In genomic region chr21:35401476-35401875, GRCh38 we compare ENCODE assay signal across 30 cellular contexts.
DNase-seq lines count a peak whose midpoint lies in the region; ATAC-seq and TF ChIP-seq lines count a peak whose summit lies in the region.
"Had no signal": no experiment of that assay in that cellular context is flagged by ENCODE, and none has a peak within 500 bp of the region (broad histone marks: within the 10 kb centered on the region; RNA-seq: fewer than 3 reads in every experiment).

No MANE protein-coding gene starts in this region.

- no peak overlapping the region for H2AFZ ChIP-seq in smooth muscle cell (ENCODE audit: low read depth)

- H4K20me1 ChIP-seq in smooth muscle cell (ENCODE audit: low read depth) = no peaks in the 10 kb centered on the region

- H3K27ac ChIP-seq in smooth muscle cell (ENCODE audit: low read depth) = peak overlapping the region; percentile 88
- H3K27ac ChIP-seq in heart left ventricle = no peak overlapping the region
- H3K27ac ChIP-seq: C4-2B, coronary artery, epithelial cell of prostate, left lung, psoas muscle, tibial nerve had no signal

- H3K4me3 ChIP-seq in smooth muscle cell (no peak overlapping the region), heart left ventricle (no peak overlapping the region)
- H3K4me3 ChIP-seq: coronary artery, left lung, MG63, psoas muscle, tibial nerve had no signal

- intact Hi-C loops in heart left ventricle (cut with DNase I) = loop anchor here (2.0 to 10.0 kb wide), 13 partner anchors 347 to 711 kb away; no protein-coding TSS in a partner anchor

- DNase-seq in ELR (ENCODE audit: low read depth) (peak; percentile 88), M059J (ENCODE audit: low read depth) (peak; percentile 91), glomerular visceral epithelial cell (ENCODE audit: extremely low spot score) (peak; percentile 25), smooth muscle cell (lab: John Stamatoyannopoulos, UW; ENCODE audit: unreplicated experiment) (no peak), D341Med (ENCODE audit: low spot score) (no peak), heart left ventricle (no peak)
- no peak for DNase-seq in activated effector memory CD4-positive, alpha-beta T cell treated with Interleukin-2 at 50 U/mL for 16 hours
- DNase-seq: activated CD4-positive, alpha-beta memory T cell treated with anti-CD3 and anti-CD28 coated beads, Interleukin-2, amount 10 ng/mL, durations not matched to agents 7 days and 5 days; activated CD4-positive, alpha-beta T cell treated with anti-CD3 and anti-CD28 coated beads for 1 hour; caudate nucleus; COR-L47; effector CD8-positive, alpha-beta T cell; KG1; left lung; MG63; NCI-H1417; NCI-H2081 treated with DMSO at 0.1 percent for 48 hours; NCI-H2227 treated with DMSO at 0.1 percent for 48 hours; NCI-H526; NK-92 treated with Interleukin-12 subunit alpha and Interleukin-12 subunit beta, amount 100 ng/mL, for 24 hours; nucleus accumbens; psoas muscle; stimulated activated CD4-positive, alpha-beta T cell treated with anti-CD3 and anti-CD28 coated beads, Interleukin-15, amount 100 ng/mL, for 24 hours; stimulated activated CD4-positive, alpha-beta T cell treated with anti-CD3 and anti-CD28 coated beads, Interleukin-4, amount 100 ng/mL, for 4 hours had no signal

- TF ChIP-seq POLR2A in heart left ventricle (IDR thresholded peaks at IDR 0.05) = no peak

- H3K36me3 ChIP-seq in smooth muscle cell (ENCODE audit: low read depth) = no peaks in the 10 kb centered on the region
- H3K36me3 ChIP-seq in heart left ventricle = no peaks in the 10 kb centered on the region
- H3K36me3 ChIP-seq: left lung, MG63, tibial nerve had no signal

- H3K9me3 ChIP-seq in smooth muscle cell (replicated peaks; ENCODE audit: low read depth) (no peaks in the 10 kb centered on the region), heart left ventricle (no peaks in the 10 kb centered on the region)
- H3K9me3 ChIP-seq: left lung, MG63, psoas muscle, tibial nerve had no signal

- H3F3A ChIP-seq in smooth muscle cell (ENCODE audit: low read depth) = peaks cover 36% of the 10 kb centered on the region

- peak overlapping the region; percentile 57 for H3K9ac ChIP-seq in smooth muscle cell (ENCODE audit: low read depth)

- no peaks in the 10 kb centered on the region for H3K79me2 ChIP-seq in smooth muscle cell (ENCODE audit: low read depth)

- H3K27me3 ChIP-seq in smooth muscle cell (ENCODE audit: low read depth) (no peaks in the 10 kb centered on the region), heart left ventricle (peaks cover 0 to 28% (median 0%) of the 10 kb centered on the region in 9 donors)
- H3K27me3 ChIP-seq: left lung, MG63, tibial nerve had no signal

- H3K4me2 ChIP-seq in smooth muscle cell = peak overlapping the region; percentile 64

- no peak for ATAC-seq in heart left ventricle
- ATAC-seq: activated T-helper 17 cell treated with anti-CD3 and anti-CD28 coated beads, Interleukin-2, amount 50 U/mL, for 72 hours; left lung; Right ventricle myocardium inferior had no signal

- peaks cover 38% of the 10 kb centered on the region for H3K4me1 ChIP-seq in smooth muscle cell (ENCODE audit: low read depth)
- H3K4me1 ChIP-seq in heart left ventricle = peaks cover 0 to 24% (median 0%) of the 10 kb centered on the region in 12 donors

- 9% methylated on average over 4 of the region's 4 CpGs for WGBS in smooth muscle cell (ENCODE audit: low lambda C conversion rate)
- WGBS in heart left ventricle, 4 donors = 61 to 67% (median 63%) methylated on average over 4 of the region's 4 CpGs

- TF ChIP-seq CTCF in smooth muscle cell (IDR thresholded peaks at IDR 0.05; ENCODE audit: borderline replicate concordance, insufficient read depth, poor library complexity, severe bottlenecking) (no peak), heart left ventricle (IDR thresholded peaks at IDR 0.05) (no peak)

Comparison
In these comparisons a context has a peak if more than half of its experiments do, and no peak if none do; other contexts are left out.
1. DNase-seq: peak in ELR (single experiment), M059J (single experiment) and glomerular visceral epithelial cell (single experiment); none in smooth muscle cell (single experiment), D341Med (single experiment), activated effector memory CD4-positive, alpha-beta T cell treated with Interleukin-2 at 50 U/mL for 16 hours (single experiment) and heart left ventricle (0 of 5).